ENCODE assay signal across 21 cellular contexts in genomic region chr4:66340286-66340893, GRCh38.
A peak's percentile ranks its signal among the peaks of the same experiment; 100 is the strongest.
DNase-seq lines count a peak whose midpoint lies in the region; ATAC-seq, FAIRE-seq and TF ChIP-seq lines count a peak whose summit lies in the region.
"Had no signal": no experiment of that assay in that cellular context is flagged by ENCODE, and none has a peak within 500 bp of the region (broad histone marks: within the 10 kb centered on the region; RNA-seq: fewer than 3 reads in every experiment).

No MANE protein-coding gene starts in this region.

- H3K9ac ChIP-seq in GM12878 (ENCODE audit: control insufficient read depth, insufficient read depth, low read length) (no peak overlapping the region), kidney (ENCODE audit: low read length in 2 of 2) (no peak overlapping the region)
- H3K9ac ChIP-seq: KMS-11 had no signal

- no peaks in the 10 kb centered on the region for H3K4me1 Mint-ChIP-seq in natural killer cell
- H3K4me1 Mint-ChIP-seq: B cell, IgD-negative memory B cell had no signal

- no peak for TF ChIP-seq POLR2A in GM12878 (IDR thresholded peaks at IDR 0.05; ENCODE audit: low read depth, low read length)
- TF ChIP-seq POLR2A in esophagus squamous epithelium (IDR thresholded peaks at IDR 0.05), result no peak

- FAIRE-seq in GM12878 (lab: Jason Lieb, UNC), result no peak
- peak; percentile 82 for FAIRE-seq in kidney (lab: Jason Lieb, UNC)

- no peaks in the 10 kb centered on the region for H4K20me1 ChIP-seq in GM12878 (ENCODE audit: control insufficient read depth, insufficient read depth)

- POLR2A ChIA-PET in GM12878 (lab: Charles Lee), result no interaction called here

- ATAC-seq in HG02938 (IDR thresholded peaks at IDR 0.05; ENCODE audit: unreplicated experiment) (peak; percentile 35), GM12878 (no peak), natural killer cell (no peak)

- H3K79me2 ChIP-seq in GM12878 (ENCODE audit: control insufficient read depth, insufficient read depth, low read length), result no peaks in the 10 kb centered on the region

- H3K4me3 ChIP-seq in GM12878 (no peak overlapping the region), kidney (ENCODE audit: low read length in 2 of 2) (no peak overlapping the region), esophagus squamous epithelium (no peak overlapping the region)
- H3K4me3 ChIP-seq: HAP-1 had no signal

- BruUV-seq in GM12878 (replicated peaks; lab: Mats Ljungman, UMichigan), result no TSS peak

- H3K27me3 ChIP-seq in GM12878 (replicated peaks in 1 of 2; ENCODE audit: control insufficient read depth in 2 of 2, insufficient read depth in 2 of 2, low read length in 1 of 2) (no peaks in the 10 kb centered on the region), esophagus squamous epithelium (no peaks in the 10 kb centered on the region)

- RAD21 ChIA-PET in GM12878 (lab: Charles Lee; ENCODE audit: unreplicated experiment), result no interaction called here

- no peaks in the 10 kb centered on the region for H3K27me3 Mint-ChIP-seq in natural killer cell (ENCODE audit: low read depth in 2 of 2)
- H3K27me3 Mint-ChIP-seq: B cell; CD4-positive, alpha-beta T cell; IgD-negative memory B cell had no signal

- H3K9me3 ChIP-seq in GM12878 (replicated peaks; ENCODE audit: control insufficient read depth, insufficient read depth, low read length), result no peaks in the 10 kb centered on the region
- H3K9me3 ChIP-seq in kidney (ENCODE audit: control insufficient read depth in 1 of 2, low read length in 2 of 2), result no peaks in the 10 kb centered on the region
- no peaks in the 10 kb centered on the region for H3K9me3 ChIP-seq in esophagus squamous epithelium
- H3K9me3 ChIP-seq: HAP-1 had no signal

- H3K4me1 ChIP-seq in GM12878 (ENCODE audit: control insufficient read depth, insufficient read depth, low read length) (no peaks in the 10 kb centered on the region), kidney (ENCODE audit: control insufficient read depth in 1 of 2, insufficient read depth in 1 of 2, low read depth in 1 of 2, low read length in 2 of 2) (no peaks in the 10 kb centered on the region), esophagus squamous epithelium (no peaks in the 10 kb centered on the region)
- H3K4me1 ChIP-seq: HAP-1 had no signal

- intact Hi-C loops in GM12878 (cut with micrococcal nuclease; ENCODE audit: unreplicated experiment) (no loop called here), kidney (cut with DNase I) (no loop called here), esophagus squamous epithelium (cut with DNase I) (no loop called here), natural killer cell (cut with micrococcal nuclease) (no loop called here)

- peak; percentile 7 for DNase-seq in DMS53 (lab: John Stamatoyannopoulos, UW)
- DNase-seq in DMS53 treated with DMSO at 0.1 percent for 48 hours (lab: John Stamatoyannopoulos, UW; ENCODE audit: unreplicated experiment), result no peak
- no peak for DNase-seq in GM12878 (ENCODE audit: low read depth, low spot score)
- DNase-seq in kidney, result no peak
- no peak for DNase-seq in esophagus squamous epithelium (lab: John Stamatoyannopoulos, UW)
- no peak for DNase-seq in natural killer cell
- DNase-seq in NCI-H2029 treated with DMSO at 0.1 percent for 48 hours (lab: John Stamatoyannopoulos, UW), result no peak
- DNase-seq: C1 segment of cervical spinal cord; Calu3; CD4-positive, alpha-beta T cell; DMS 273 treated with DMSO at 0.1 percent for 48 hours; DMS79 treated with DMSO at 0.1 percent for 48 hours; EL; GDM1; GOT3 had no signal

- CTCF ChIA-PET in GM12878 (lab: Yijun Ruan, JAX), result no interaction called here

- H3K4me3 Mint-ChIP-seq in natural killer cell, result no peak overlapping the region
- H3K4me3 Mint-ChIP-seq: B cell; CD4-positive, alpha-beta T cell; IgD-negative memory B cell had no signal

- H3K9me3 Mint-ChIP-seq in natural killer cell, result peaks cover 6 to 9% of the 10 kb centered on the region in 2 donors

- SMC1A ChIA-PET in GM12878 (lab: Charles Lee; ENCODE audit: uncharacterized antibody, unreplicated experiment), result no interaction called here

- 0% methylated on average over 3 of the region's 3 CpGs for WGBS in GM12878 (ENCODE audit: insufficient coverage, insufficient replicate concordance, low lambda C conversion rate, missing lambda C conversion rate)
- 78 to 90% methylated on average over 3 of the region's 3 CpGs for WGBS in esophagus squamous epithelium, 2 donors

- H2AFZ ChIP-seq in GM12878 (ENCODE audit: control insufficient read depth, low read depth, low read length), result no peak overlapping the region

- TF ChIP-seq EP300 in GM12878 (IDR thresholded peaks at IDR 0.05; ENCODE audit: borderline replicate concordance in 1 of 2, control insufficient read depth in 1 of 2, low read depth in 2 of 2, low read length in 2 of 2), result no peak

- H3K27ac Mint-ChIP-seq in natural killer cell, result no peak overlapping the region
- H3K27ac Mint-ChIP-seq: B cell; CD4-positive, alpha-beta T cell; IgD-negative memory B cell had no signal

- no peak overlapping the region for H3K27ac ChIP-seq in GM12878 (ENCODE audit: control insufficient read depth, insufficient read depth)
- H3K27ac ChIP-seq in kidney (ENCODE audit: low read depth in 2 of 2, low read length in 2 of 2), result no peak overlapping the region
- no peak overlapping the region for H3K27ac ChIP-seq in esophagus squamous epithelium
- H3K27ac ChIP-seq: 22Rv1, KMS-11 had no signal

- no peaks in the 10 kb centered on the region for H3K36me3 Mint-ChIP-seq in natural killer cell
- H3K36me3 Mint-ChIP-seq: IgD-negative memory B cell had no signal

- no peak overlapping the region for H3K4me2 ChIP-seq in GM12878 (ENCODE audit: control insufficient read depth, insufficient read depth)
- H3K4me2 ChIP-seq: KMS-11 had no signal

- no peak for TF ChIP-seq CTCF in GM12878 (IDR thresholded peaks at IDR 0.05 in 2 of 3, conservative IDR thresholded peaks at IDR 0.05 in 1 of 3; ENCODE audit: control insufficient read depth in 2 of 3, extremely low read depth in 1 of 3, insufficient read depth in 1 of 3, low read depth in 3 of 3, low read length in 3 of 3)
- TF ChIP-seq CTCF in kidney (IDR thresholded peaks at IDR 0.05; ENCODE audit: borderline replicate concordance, extremely low read depth, insufficient read depth), result no peak
- TF ChIP-seq CTCF in esophagus squamous epithelium (IDR thresholded peaks at IDR 0.05), result no peak
- no peak for TF ChIP-seq CTCF in natural killer cell (IDR thresholded peaks at IDR 0.05)

- H3K36me3 ChIP-seq in GM12878 (ENCODE audit: control insufficient read depth in 2 of 2, insufficient read depth in 2 of 2, low read length in 1 of 2) (no peaks in the 10 kb centered on the region), kidney (ENCODE audit: control insufficient read depth in 1 of 2, insufficient read depth in 2 of 2, low read length in 2 of 2) (no peaks in the 10 kb centered on the region), esophagus squamous epithelium (no peaks in the 10 kb centered on the region)
- H3K36me3 ChIP-seq: HAP-1 had no signal

- in situ Hi-C loops in GM12878 (cut with MboI), result no loop called here

- no peak for TF ChIP-seq RAD21 in GM12878 (IDR thresholded peaks at IDR 0.05; ENCODE audit: insufficient read depth, low read depth, low read length)

TF ChIP-seq in GM12878, 131 proteins besides CTCF, POLR2A, EP300 and RAD21:
- peak; percentile 100; the same call in 1 of the 2 replicates for TF ChIP-seq ZBED1 (IDR thresholded peaks at IDR 0.05; ENCODE audit: borderline replicate concordance)
- no peak for TF ChIP-seq PBX3 (IDR thresholded peaks at IDR 0.05; ENCODE audit: insufficient replicate concordance, low read depth, low read length)
- no peak for TF ChIP-seq MTA2 (IDR thresholded peaks at IDR 0.05; ENCODE audit: low read depth)
- peak; percentile 93 for TF ChIP-seq BACH1 (IDR thresholded peaks at IDR 0.05; ENCODE audit: borderline replicate concordance)
